In genomic region chr1:18646776-18647410, GRCh38 we compare ENCODE assay signal across 17 cellular contexts. TPM values are rescaled to one million over a fixed set of nuclear protein-coding genes. Genes with fewer than 3 reads are reported as not detected.
DNase-seq lines count a peak whose midpoint lies in the region; ATAC-seq and TF ChIP-seq lines count a peak whose summit lies in the region.
"Had no signal": no experiment of that assay in that cellular context is flagged by ENCODE, and none has a peak within 500 bp of the region (broad histone marks: within the 10 kb centered on the region; RNA-seq: fewer than 3 reads in every experiment).

No MANE protein-coding gene starts in this region.

- H3K36me3 ChIP-seq in heart right ventricle (no peaks in the 10 kb centered on the region), ascending aorta (no peaks in the 10 kb centered on the region), urinary bladder (ENCODE audit: insufficient read depth) (no peaks in the 10 kb centered on the region)
- H3K36me3 ChIP-seq in naive thymus-derived CD4-positive, alpha-beta T cell (ENCODE audit: control insufficient read depth in 2 of 3, insufficient read depth in 3 of 3, low read length in 3 of 3): no peaks in the 10 kb centered on the region

- peaks cover 59 to 89% (median 73%) of the 10 kb centered on the region in 5 donors for H3K27me3 Mint-ChIP-seq in naive thymus-derived CD4-positive, alpha-beta T cell
- H3K27me3 Mint-ChIP-seq in activated CD4-positive, alpha-beta T cell treated with anti-CD3 and anti-CD28 coated beads for 36 hours: peaks cover 62% of the 10 kb centered on the region

- peaks cover 0 to 5% (median 0%) of the 10 kb centered on the region in 5 donors for H3K36me3 Mint-ChIP-seq in naive thymus-derived CD4-positive, alpha-beta T cell
- H3K36me3 Mint-ChIP-seq in activated CD4-positive, alpha-beta T cell treated with anti-CD3 and anti-CD28 coated beads for 36 hours (ENCODE audit: low read depth): no peaks in the 10 kb centered on the region

- H3K4me3 ChIP-seq in heart right ventricle (peak overlapping the region in 6 of 10 donors; percentile 7 to 36 (median 24)), ascending aorta (peak overlapping the region; percentile 33 to 55), urinary bladder (ENCODE audit: low read depth, low read length) (peak overlapping the region; percentile 27)
- H3K4me3 ChIP-seq in naive thymus-derived CD4-positive, alpha-beta T cell (ENCODE audit: low read length): no peak overlapping the region

- intact Hi-C loops in heart right ventricle (cut with DNase I) (no loop called here), left cardiac atrium (cut with DNase I) (no loop called here), ascending aorta (cut with DNase I) (no loop called here)
- intact Hi-C loops in naive thymus-derived CD4-positive, alpha-beta T cell (cut with micrococcal nuclease): loop anchor here in 1 of 2 donors (1.0 kb wide), 1 partner anchor 11 kb away; no protein-coding TSS in a partner anchor
- intact Hi-C loops in activated CD4-positive, alpha-beta T cell treated with anti-CD3 and anti-CD28 coated beads for 36 hours (cut with DNase I, micrococcal nuclease): no loop called here

- TF ChIP-seq CTCF in heart right ventricle (IDR thresholded peaks at IDR 0.05): no peak
- no peak for TF ChIP-seq CTCF in ascending aorta (IDR thresholded peaks at IDR 0.05)

- peaks cover 9 to 71% (median 62%) of the 10 kb centered on the region in 7 donors for H3K4me1 Mint-ChIP-seq in naive thymus-derived CD4-positive, alpha-beta T cell
- peaks cover 34% of the 10 kb centered on the region for H3K4me1 Mint-ChIP-seq in activated CD4-positive, alpha-beta T cell treated with anti-CD3 and anti-CD28 coated beads for 36 hours

- WGBS in heart right ventricle, 2 donors: 1 to 2% methylated on average over 37 to 49 of the region's 51 CpGs
- WGBS in urinary bladder: 1% methylated on average over 50 of the region's 51 CpGs

- no peak overlapping the region for H3K27ac Mint-ChIP-seq in naive thymus-derived CD4-positive, alpha-beta T cell
- H3K27ac Mint-ChIP-seq in activated CD4-positive, alpha-beta T cell treated with anti-CD3 and anti-CD28 coated beads for 36 hours: no peak overlapping the region

- CTCF ChIA-PET in naive thymus-derived CD4-positive, alpha-beta T cell (lab: Charles Lee): no interaction called here
- CTCF ChIA-PET in activated CD4-positive, alpha-beta T cell treated with anti-CD3 and anti-CD28 coated beads for 36 hours (lab: Charles Lee): no interaction called here

- peak overlapping the region in 6 of 10 donors; percentile 61 to 89 (median 72) for H3K4me3 Mint-ChIP-seq in naive thymus-derived CD4-positive, alpha-beta T cell
- H3K4me3 Mint-ChIP-seq in activated CD4-positive, alpha-beta T cell treated with anti-CD3 and anti-CD28 coated beads for 36 hours: no peak overlapping the region

- no peak for DNase-seq in heart right ventricle
- DNase-seq in left cardiac atrium: no peak
- no peak for DNase-seq in ascending aorta (ENCODE audit: low spot score in 2 of 2)
- no peak for DNase-seq in naive thymus-derived CD4-positive, alpha-beta T cell
- DNase-seq in NCI-H526 (lab: John Stamatoyannopoulos, UW): no peak
- no peak for DNase-seq in activated CD4-positive, alpha-beta T cell treated with anti-CD3 and anti-CD28 coated beads for 36 hours
- DNase-seq: activated naive CD4-positive, alpha-beta T cell treated with anti-CD3 and anti-CD28 coated beads, Interleukin-2, amount 50 U/mL, for 16 hours; cerebellar nuclear complex; DMS53; NCI-H524 treated with DMSO at 0.1 percent for 48 hours; SIG-M5 had no signal

- POLR2A ChIA-PET in naive thymus-derived CD4-positive, alpha-beta T cell (lab: Charles Lee): no interaction called here
- POLR2A ChIA-PET in activated CD4-positive, alpha-beta T cell treated with anti-CD3 and anti-CD28 coated beads for 36 hours (lab: Charles Lee): no interaction called here

- peaks cover 0 to 24% (median 4%) of the 10 kb centered on the region in 9 donors for H3K4me1 ChIP-seq in heart right ventricle
- peaks cover 0 to 2% of the 10 kb centered on the region in 2 donors for H3K4me1 ChIP-seq in ascending aorta
- H3K4me1 ChIP-seq in naive thymus-derived CD4-positive, alpha-beta T cell (ENCODE audit: control insufficient read depth in 2 of 2, insufficient read depth in 2 of 2, low read length in 2 of 2): peaks cover 0 to 53% of the 10 kb centered on the region in 2 donors
- H3K4me1 ChIP-seq in urinary bladder (ENCODE audit: insufficient read depth): no peaks in the 10 kb centered on the region

- H3K27me3 ChIP-seq in heart right ventricle (peaks cover 48 to 100% (median 100%) of the 10 kb centered on the region in 7 donors), ascending aorta (peaks cover 8% of the 10 kb centered on the region)
- peaks cover 2 to 38% of the 10 kb centered on the region in 2 donors for H3K27me3 ChIP-seq in naive thymus-derived CD4-positive, alpha-beta T cell (ENCODE audit: control insufficient read depth in 2 of 2, insufficient read depth in 2 of 2, low read length in 2 of 2)

- H3K27ac ChIP-seq in heart right ventricle: no peak overlapping the region
- no peak overlapping the region for H3K27ac ChIP-seq in ascending aorta
- no peak overlapping the region for H3K27ac ChIP-seq in naive thymus-derived CD4-positive, alpha-beta T cell (ENCODE audit: low read depth, low read length)
- H3K27ac ChIP-seq in urinary bladder (ENCODE audit: low read depth): no peak overlapping the region

- H3K9me3 ChIP-seq in heart right ventricle (no peaks in the 10 kb centered on the region), ascending aorta (no peaks in the 10 kb centered on the region)
- no peaks in the 10 kb centered on the region for H3K9me3 ChIP-seq in naive thymus-derived CD4-positive, alpha-beta T cell (ENCODE audit: control insufficient read depth in 2 of 3, low read length in 3 of 3)

- no peak for ATAC-seq in heart right ventricle
- no peak for ATAC-seq in left cardiac atrium
- no peak for ATAC-seq in naive thymus-derived CD4-positive, alpha-beta T cell
- ATAC-seq in GM21528 (IDR thresholded peaks at IDR 0.05; ENCODE audit: low FRiP score, unreplicated experiment): no peak
- ATAC-seq in activated CD4-positive, alpha-beta T cell treated with anti-CD3 and anti-CD28 coated beads for 36 hours: no peak
- ATAC-seq: esophagus mucosa had no signal

- H3K9me3 Mint-ChIP-seq in naive thymus-derived CD4-positive, alpha-beta T cell: peaks cover 0 to 3% (median 0%) of the 10 kb centered on the region in 11 donors
- no peaks in the 10 kb centered on the region for H3K9me3 Mint-ChIP-seq in activated CD4-positive, alpha-beta T cell treated with anti-CD3 and anti-CD28 coated beads for 36 hours (ENCODE audit: low read depth)

RNA-seq across cellular contexts. Expression of gene PAX7, which starts 16.2 kb away (rescaled TPM):
- total RNA-seq in heart right ventricle (not detected), left cardiac atrium (not detected), ascending aorta (not detected), urinary bladder (0.95 TPM)
- polyA plus RNA-seq in heart right ventricle (not detected), urinary bladder (not detected)
- not detected for total RNA-seq in naive thymus-derived CD4-positive, alpha-beta T cell
- not detected for polyA plus RNA-seq in naive thymus-derived CD4-positive, alpha-beta T cell
- not detected for total RNA-seq in activated CD4-positive, alpha-beta T cell treated with anti-CD3 and anti-CD28 coated beads for 36 hours
- total RNA-seq: activated CD8-positive, alpha-beta memory T cell treated with anti-CD3 and anti-CD28 coated beads for 36 hours; esophagus mucosa; LHCN-M2; ureter had no signal
